ENCODE assay signal across 1 cellular context in genomic region chr11:66639066-66639813, GRCh38.
TF ChIP-seq lines count a peak whose summit lies in the region.

No MANE protein-coding gene starts in this region.

TF ChIP-seq in endothelial cell of umbilical vein, 7 proteins besides CTCF, POLR2A, EP300 and RAD21:
- TF ChIP-seq POLR2AphosphoS5 (IDR thresholded peaks at IDR 0.05; ENCODE audit: insufficient read depth, low read depth, low read length) (no peak), MAX (IDR thresholded peaks at IDR 0.05; ENCODE audit: insufficient read depth, insufficient read length) (no peak), GATA2 (IDR thresholded peaks at IDR 0.05; ENCODE audit: insufficient read depth, insufficient read length, low read depth, low read length) (no peak), FOS (IDR thresholded peaks at IDR 0.05; ENCODE audit: borderline replicate concordance, insufficient read depth, low read length) (no peak), JUN (IDR thresholded peaks at IDR 0.05; ENCODE audit: borderline replicate concordance, insufficient read depth, insufficient read length, low read depth) (no peak), MYC (IDR thresholded peaks at IDR 0.05; ENCODE audit: low read depth, low read length) (no peak), EZH2 (IDR thresholded peaks at IDR 0.05; ENCODE audit: borderline replicate concordance, low read depth, low read length, severe bottlenecking) (no peak)
